ENCODE assay signal across 1 cellular context in genomic region chr6:71766796-71767195, GRCh38.
TF ChIP-seq lines count a peak whose summit lies in the region.

No MANE protein-coding gene starts in this region.

TF ChIP-seq in GM23338, 12 proteins besides CTCF, POLR2A, EP300 and RAD21 (continued from another document):
- no peak for TF ChIP-seq ZNF462 (CRISPR knock-in tag; IDR thresholded peaks at IDR 0.05)
- TF ChIP-seq STAT1 (IDR thresholded peaks at IDR 0.05; ENCODE audit: unreplicated experiment), result no peak
- TF ChIP-seq NANOG (IDR thresholded peaks at IDR 0.05; ENCODE audit: borderline replicate concordance), result no peak
